15 cellular contexts compared by ENCODE assay signal in the genomic region with DNA sequence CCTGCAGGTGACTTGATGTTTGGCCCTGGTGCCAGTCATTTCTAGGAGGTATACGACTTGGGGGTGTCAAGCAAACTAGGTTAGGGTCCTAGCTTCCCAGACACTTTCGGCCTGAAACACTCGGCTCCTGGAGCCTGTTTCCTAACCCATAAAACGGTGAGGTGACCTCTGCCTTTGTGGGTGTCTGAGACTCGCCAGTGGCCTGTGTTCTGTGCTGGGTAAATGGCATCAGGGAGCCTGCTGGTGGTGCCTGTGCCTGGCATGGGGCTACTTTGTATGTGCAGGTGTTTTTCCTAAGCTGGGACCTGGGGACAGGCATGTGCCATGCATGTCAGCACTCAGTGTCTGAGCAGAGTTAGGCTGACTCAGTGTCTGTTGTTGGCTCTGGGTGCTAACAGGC.
"Had no signal": no experiment of that assay in that cellular context is flagged by ENCODE, and none has a peak within 500 bp of the region (broad histone marks: within the 10 kb centered on the region; RNA-seq: fewer than 3 reads in every experiment).

No MANE protein-coding gene starts in this region.

- H3K9me3 Mint-ChIP-seq: activated T-helper 1 cell treated with anti-CD3 and anti-CD28 coated beads, Interleukin-12 subunit alpha, Interleukin-12 subunit beta, Interleukin-2, Interleukin-4 antibody, amounts not matched to agents 30 ng/mL and 10 ng/mL and 1 ng/mL, durations not matched to agents 14 hours and 24 hours and 36 hours; central memory CD8-positive, alpha-beta T cell; dendritic cell treated with granulocyte-macrophage colony-stimulating factor and Interleukin-4, amounts not matched to agents 40 ng/mL and 50 ng/mL, for 4 days; nephron progenitor cell had no signal

- DNase-seq: activated CD8-positive, alpha-beta T cell treated with anti-CD3 and anti-CD28 coated beads, Interleukin-2, amount 10 ng/mL, durations not matched to agents 7 days and 5 days; activated naive CD4-positive, alpha-beta T cell treated with Interleukin-2 at 50 U/mL for 16 hours; erythroblast; left cardiac atrium; mammary epithelial cell; stimulated activated CD4-positive, alpha-beta T cell treated with anti-CD3 and anti-CD28 coated beads, Interleukin-15, amount 100 ng/mL, for 24 hours; stimulated activated CD4-positive, alpha-beta T cell treated with anti-CD3 and anti-CD28 coated beads, Interleukin-4, amount 100 ng/mL, for 4 hours; SW 1271 had no signal

- H3K4me3 Mint-ChIP-seq: activated CD8-positive, alpha-beta T cell treated with anti-CD3 and anti-CD28 coated beads, Interleukin-2, amount 10 ng/mL, durations not matched to agents 7 days and 5 days; activated T-helper 1 cell treated with anti-CD3 and anti-CD28 coated beads, Interleukin-12 subunit alpha, Interleukin-12 subunit beta, Interleukin-2, Interleukin-4 antibody, amounts not matched to agents 30 ng/mL and 10 ng/mL and 1 ng/mL, durations not matched to agents 14 hours and 24 hours and 36 hours; central memory CD8-positive, alpha-beta T cell; dendritic cell treated with granulocyte-macrophage colony-stimulating factor and Interleukin-4, amounts not matched to agents 40 ng/mL and 50 ng/mL, for 4 days; nephron progenitor cell had no signal

- H3K27ac ChIP-seq: pancreas, vagina had no signal

- H3K4me1 Mint-ChIP-seq: central memory CD8-positive, alpha-beta T cell had no signal

- H3K36me3 ChIP-seq: pancreas, tibial nerve, vagina had no signal

- H3K4me1 ChIP-seq: pancreas had no signal

- H3K4me3 ChIP-seq: pancreas, tibial nerve, vagina had no signal

- H3K27me3 ChIP-seq: pancreas, tibial nerve, vagina had no signal

- H3K9me3 ChIP-seq: pancreas, tibial nerve, vagina had no signal

- H3K27ac Mint-ChIP-seq: activated CD8-positive, alpha-beta T cell treated with anti-CD3 and anti-CD28 coated beads, Interleukin-2, amount 10 ng/mL, durations not matched to agents 7 days and 5 days; activated T-helper 1 cell treated with anti-CD3 and anti-CD28 coated beads, Interleukin-12 subunit alpha, Interleukin-12 subunit beta, Interleukin-2, Interleukin-4 antibody, amounts not matched to agents 30 ng/mL and 10 ng/mL and 1 ng/mL, durations not matched to agents 14 hours and 24 hours and 36 hours; dendritic cell treated with granulocyte-macrophage colony-stimulating factor and Interleukin-4, amounts not matched to agents 40 ng/mL and 50 ng/mL, for 4 days had no signal

- ATAC-seq: activated CD8-positive, alpha-beta T cell treated with anti-CD3 and anti-CD28 coated beads, Interleukin-2, amount 10 ng/mL, durations not matched to agents 7 days and 5 days; pancreas had no signal
